ENCODE assay signal across 8 cellular contexts in genomic region chr21:46368533-46369285, GRCh38. TPM values are rescaled to one million over a fixed set of nuclear protein-coding genes. Genes with fewer than 3 reads are reported as not detected.
DNase-seq lines count a peak whose midpoint lies in the region; ATAC-seq and TF ChIP-seq lines count a peak whose summit lies in the region.

No MANE protein-coding gene starts in this region.

- no peak overlapping the region for H3K4me2 ChIP-seq in GM23248 (ENCODE audit: unreplicated experiment)
- H3K4me2 ChIP-seq in SK-N-SH = no peak overlapping the region

- H2AFZ ChIP-seq in GM23248 = no peak overlapping the region
- H2AFZ ChIP-seq in SK-N-SH (ENCODE audit: low read depth) = no peak overlapping the region

- H3K9me2 ChIP-seq in GM23248 (ENCODE audit: insufficient read depth) (no peaks in the 10 kb centered on the region), SK-N-SH (no peaks in the 10 kb centered on the region)

- peak; percentile 49 for ATAC-seq in HG03159 (IDR thresholded peaks at IDR 0.05; ENCODE audit: unreplicated experiment)

- TF ChIP-seq POLR2A in GM18951 (IDR thresholded peaks at IDR 0.05; ENCODE audit: extremely low read depth, insufficient read depth, insufficient read length) = peak; percentile 51

- no peak overlapping the region for H3K4me3 ChIP-seq in GM23248
- H3K4me3 ChIP-seq in SK-N-SH (ENCODE audit: low read depth in 2 of 2, low read length in 1 of 2) = no peak overlapping the region

- DNase-seq in activated T-cell treated with anti-CD3 and anti-CD28 coated beads, Interleukin-2, amount 50 U/mL, for 48 hours = peak; percentile 46 to 59
- DNase-seq in stimulated activated CD4-positive, alpha-beta T cell treated with anti-CD3 and anti-CD28 coated beads, TNF-alpha, amount 100 ng/mL, for 24 hours (ENCODE audit: low read depth in 3 of 3) = peak in 2 of 3 experiments; percentile 1 to 15
- no peak for DNase-seq in GM23248
- DNase-seq in NOMO-1 treated with dmso at 0.1 percent for 144 hours (lab: John Stamatoyannopoulos, UW; ENCODE audit: unreplicated experiment) = no peak
- DNase-seq in NCI-H2107 (lab: John Stamatoyannopoulos, UW) = no peak
- DNase-seq in SK-N-SH = no peak

- H4K20me1 ChIP-seq in GM23248 (ENCODE audit: insufficient read depth) (no peaks in the 10 kb centered on the region), SK-N-SH (ENCODE audit: insufficient read depth) (peaks cover 9% of the 10 kb centered on the region)

- no peak overlapping the region for H3K9ac ChIP-seq in GM23248
- H3K9ac ChIP-seq in SK-N-SH = no peak overlapping the region

- TF ChIP-seq CTCF in SK-N-SH (IDR thresholded peaks at IDR 0.05) = no peak

- CTCF ChIA-PET in SK-N-SH (lab: Yijun Ruan, JAX) = no interaction called here

- in situ Hi-C loops in GM18951 (cut with MboI; ENCODE audit: low sequenced_read_pairs, unreplicated experiment) = no loop called here
- in situ Hi-C loops in GM23248 (cut with MboI) = loop anchor here (10.0 kb wide), 1 partner anchor 56 kb away; no protein-coding TSS in a partner anchor

- H3K36me3 ChIP-seq in GM23248 (ENCODE audit: low read depth) (peaks cover 7% of the 10 kb centered on the region; the same call in 1 of the 2 replicates), SK-N-SH (replicated peaks in 1 of 2; ENCODE audit: control insufficient read depth in 1 of 2, insufficient read depth in 2 of 2, low read length in 1 of 2) (peaks cover 7 to 26% of the 10 kb centered on the region in 2 experiments)

- no peak for TF ChIP-seq RAD21 in SK-N-SH (IDR thresholded peaks at IDR 0.05; ENCODE audit: low read length)

- TF ChIP-seq EP300 in SK-N-SH (IDR thresholded peaks at IDR 0.05; ENCODE audit: borderline replicate concordance in 1 of 2, low read depth in 1 of 2, low read length in 1 of 2) = no peak

- 79 to 81% methylated on average over 11 of the region's 11 CpGs for WGBS in GM23248 (ENCODE audit: low coverage in 1 of 2, low lambda C conversion rate in 2 of 2, missing lambda C conversion rate in 2 of 2), 2 experiments
- 82% methylated on average over 11 of the region's 11 CpGs for WGBS in SK-N-SH (ENCODE audit: low lambda C conversion rate)

- H3K79me2 ChIP-seq in GM23248 (ENCODE audit: insufficient read depth) = peaks cover 57% of the 10 kb centered on the region
- peaks cover 41% of the 10 kb centered on the region for H3K79me2 ChIP-seq in SK-N-SH (ENCODE audit: insufficient read depth)

- POLR2A ChIA-PET in SK-N-SH (lab: Yijun Ruan, JAX) = no interaction called here

- H3K9me3 ChIP-seq in GM23248 (ENCODE audit: low read depth) (no peaks in the 10 kb centered on the region), SK-N-SH (no peaks in the 10 kb centered on the region)

- H3K4me1 ChIP-seq in GM23248 (ENCODE audit: insufficient read depth) = no peaks in the 10 kb centered on the region
- no peaks in the 10 kb centered on the region for H3K4me1 ChIP-seq in SK-N-SH (ENCODE audit: control insufficient read depth in 1 of 2, insufficient read depth in 2 of 2, low read depth in 1 of 2, low read length in 1 of 2)

- H3F3A ChIP-seq in GM23248 (ENCODE audit: insufficient read depth) (no peaks in the 10 kb centered on the region), SK-N-SH (replicated peaks; ENCODE audit: insufficient read depth) (no peaks in the 10 kb centered on the region)

- H3K27me3 ChIP-seq in GM23248 (replicated peaks; ENCODE audit: insufficient read depth) (no peaks in the 10 kb centered on the region), SK-N-SH (ENCODE audit: insufficient read depth) (no peaks in the 10 kb centered on the region)

- H3K27ac ChIP-seq in GM23248 (no peak overlapping the region), SK-N-SH (ENCODE audit: low read depth in 2 of 2, low read length in 1 of 2) (no peak overlapping the region)

TF ChIP-seq in SK-N-SH, 30 proteins besides CTCF, POLR2A, EP300 and RAD21:
- TF ChIP-seq NFIC (IDR thresholded peaks at IDR 0.05; ENCODE audit: borderline replicate concordance) (no peak), NRF1 (IDR thresholded peaks at IDR 0.05; ENCODE audit: low read depth, low read length) (no peak), FOXM1 (IDR thresholded peaks at IDR 0.05; ENCODE audit: low read depth) (no peak), RXRA (IDR thresholded peaks at IDR 0.05; ENCODE audit: borderline replicate concordance, low read depth) (no peak), POLR2AphosphoS5 (IDR thresholded peaks at IDR 0.05; ENCODE audit: low read depth, low read length) (no peak), TCF12 (IDR thresholded peaks at IDR 0.05) (no peak), RFX5 (IDR thresholded peaks at IDR 0.05; ENCODE audit: low read length) (no peak), FOXJ3 (CRISPR knock-in tag; IDR thresholded peaks at IDR 0.05) (no peak), SMC3 (IDR thresholded peaks at IDR 0.05; ENCODE audit: low read depth, low read length) (no peak), SIN3A (IDR thresholded peaks at IDR 0.05; ENCODE audit: borderline replicate concordance, low read depth, low read length) (no peak), USF2 (IDR thresholded peaks at IDR 0.05; ENCODE audit: borderline replicate concordance, low read depth, low read length) (no peak), USF1 (IDR thresholded peaks at IDR 0.05; ENCODE audit: borderline replicate concordance, low read depth) (no peak), GABPA (IDR thresholded peaks at IDR 0.05; ENCODE audit: low read depth) (no peak), MXI1 (IDR thresholded peaks at IDR 0.05; ENCODE audit: low read depth, low read length) (no peak), EZH2phosphoT487 (IDR thresholded peaks at IDR 0.05; ENCODE audit: borderline replicate concordance, low read depth) (no peak)

RNA-seq across cellular contexts. Expression of gene PCNT, which starts 44.8 kb away (rescaled TPM):
- total RNA-seq in GM23248 (2014; rRNA removed; shearing (Covaris generic)) = 14.9 and 26.7 TPM in 2 replicates
- polyA plus RNA-seq in GM23248 (2016; fragmentation: Nextera tagmentation; extraction: Ambion mirVana) (21.8 and 23.8 TPM in 2 replicates), SK-N-SH (2012; rRNA removed) (15.2 and 15.7 TPM in 2 replicates)
- polyA plus RNA-seq in SK-N-SH (2012; cell fraction: cytosol; rRNA removed) = 7.6 and 10.0 TPM in 2 replicates
- 41.4 and 67.8 TPM in 2 replicates for polyA plus RNA-seq in SK-N-SH (2012; cell fraction: nucleus; rRNA removed)

RNA-seq across cellular contexts. Expression of gene C21orf58, which starts 45.0 kb away (rescaled TPM):
- 4.2 and 7.0 TPM in 2 replicates for total RNA-seq in GM23248 (2014; rRNA removed; shearing (Covaris generic))
- 3.2 and 3.7 TPM in 2 replicates for polyA plus RNA-seq in GM23248 (2016; fragmentation: Nextera tagmentation; extraction: Ambion mirVana)
- polyA plus RNA-seq in SK-N-SH (2012; rRNA removed) = 6.6 and 9.7 TPM in 2 replicates
- 3.6 and 4.7 TPM in 2 replicates for polyA plus RNA-seq in SK-N-SH (2012; cell fraction: cytosol; rRNA removed)
- polyA plus RNA-seq in SK-N-SH (2012; cell fraction: nucleus; rRNA removed) = 46.9 and 57.3 TPM in 2 replicates

Comparison
In these comparisons a context has a peak if more than half of its experiments do, and no peak if none do; other contexts are left out.
1. DNase-seq: peak in activated T-cell treated with anti-CD3 and anti-CD28 coated beads, Interleukin-2, amount 50 U/mL, for 48 hours (2 of 2) and stimulated activated CD4-positive, alpha-beta T cell treated with anti-CD3 and anti-CD28 coated beads, TNF-alpha, amount 100 ng/mL, for 24 hours (2 of 3); none in GM23248 (single experiment), NOMO-1 treated with dmso at 0.1 percent for 144 hours (single experiment), NCI-H2107 (single experiment) and SK-N-SH (single experiment).